13 cellular contexts compared by ENCODE assay signal in the genomic region with DNA sequence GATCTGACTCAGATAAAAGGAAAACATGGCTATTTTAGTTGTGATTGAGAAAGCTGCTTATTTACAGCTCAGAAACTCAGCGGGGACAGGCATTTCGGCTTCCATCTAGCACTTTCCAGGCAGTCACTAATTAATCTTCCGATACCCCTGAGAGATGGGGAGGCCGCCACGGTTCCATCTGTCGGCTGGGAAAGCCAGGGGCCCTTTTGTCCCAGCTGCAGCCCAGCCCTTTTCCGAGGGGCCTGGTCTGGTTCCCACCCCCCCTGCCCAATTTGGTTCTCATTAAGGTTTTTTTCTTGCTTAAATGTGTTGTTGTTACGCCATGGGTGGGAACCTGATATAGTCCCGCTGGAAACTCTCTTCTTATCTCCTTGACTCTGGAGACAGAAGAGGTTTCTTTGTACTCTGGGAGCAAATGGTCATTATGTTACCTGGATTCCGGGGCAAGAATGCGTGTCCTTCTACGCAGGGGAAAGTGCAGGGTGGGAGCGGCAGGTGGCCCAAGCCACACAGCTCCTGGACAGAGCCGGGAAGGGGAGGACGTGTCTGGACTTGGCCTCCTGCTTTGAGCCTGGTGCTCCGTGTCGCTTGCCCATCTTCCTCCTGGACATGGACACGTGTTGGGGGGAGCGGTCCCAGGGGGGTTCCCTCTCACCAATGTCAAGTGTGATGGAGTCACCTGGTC. TPM values are rescaled to one million over a fixed set of nuclear protein-coding genes. Genes with fewer than 3 reads are reported as not detected.
DNase-seq lines count a peak whose midpoint lies in the region; ATAC-seq and TF ChIP-seq lines count a peak whose summit lies in the region.
"Had no signal": no experiment of that assay in that cellular context is flagged by ENCODE, and none has a peak within 500 bp of the region (broad histone marks: within the 10 kb centered on the region; RNA-seq: fewer than 3 reads in every experiment).

No MANE protein-coding gene starts in this region.

- no peaks in the 10 kb centered on the region for H3K9me3 Mint-ChIP-seq in MCF 10A (ENCODE audit: unreplicated experiment)
- no peaks in the 10 kb centered on the region for H3K9me3 Mint-ChIP-seq in mesothelial cell of epicardium
- H3K9me3 Mint-ChIP-seq in naive thymus-derived CD4-positive, alpha-beta T cell: no peaks in the 10 kb centered on the region
- H3K9me3 Mint-ChIP-seq in activated CD8-positive, alpha-beta T cell treated with anti-CD3 and anti-CD28 coated beads, Interleukin-2, amount 10 ng/mL, durations not matched to agents 7 days and 5 days (ENCODE audit: insufficient read depth): no peaks in the 10 kb centered on the region
- H3K9me3 Mint-ChIP-seq: activated B cell treated with CpG ODN at 0.5 μM for 24 hours; activated T-cell treated with anti-CD3 and anti-CD28 coated beads, Interleukin-2, amount 50 U/mL, for 24 hours had no signal

- intact Hi-C loops in MCF 10A (cut with micrococcal nuclease): no loop called here
- intact Hi-C loops in mammary epithelial cell (cut with micrococcal nuclease): no loop called here
- intact Hi-C loops in tibial artery (cut with DNase I; ENCODE audit: low total_unique reads): no loop called here
- intact Hi-C loops in naive thymus-derived CD4-positive, alpha-beta T cell (cut with micrococcal nuclease): no loop called here

- H3K27ac Mint-ChIP-seq in MCF 10A (ENCODE audit: low read depth, unreplicated experiment) (peak overlapping the region; percentile 23), T-helper 17 cell (peak overlapping the region; percentile 24), mesothelial cell of epicardium (peak overlapping the region; percentile 79)
- peak overlapping the region in 3 of 9 donors; percentile 19 to 59 (median 53) for H3K27ac Mint-ChIP-seq in naive thymus-derived CD4-positive, alpha-beta T cell
- no peak overlapping the region for H3K27ac Mint-ChIP-seq in activated CD8-positive, alpha-beta T cell treated with anti-CD3 and anti-CD28 coated beads, Interleukin-2, amount 10 ng/mL, durations not matched to agents 7 days and 5 days
- H3K27ac Mint-ChIP-seq: activated B cell treated with CpG ODN at 0.5 μM for 24 hours; activated T-cell treated with anti-CD3 and anti-CD28 coated beads, Interleukin-2, amount 50 U/mL, for 24 hours had no signal

- H3K36me3 ChIP-seq in mammary epithelial cell (ENCODE audit: insufficient read depth, low read length) (no peaks in the 10 kb centered on the region), tibial artery (no peaks in the 10 kb centered on the region)
- no peaks in the 10 kb centered on the region for H3K36me3 ChIP-seq in naive thymus-derived CD4-positive, alpha-beta T cell (ENCODE audit: control insufficient read depth in 2 of 3, insufficient read depth in 3 of 3, low read length in 3 of 3)
- H3K36me3 ChIP-seq: heart right ventricle had no signal

- POLR2A ChIA-PET in MCF 10A (lab: Yijun Ruan, JAX): interaction anchor here (0.5 to 1.5 kb wide), 2 partner anchors 47 to 156 kb away, joined by 3 to 4 read pairs; no protein-coding TSS in a partner anchor
- POLR2A ChIA-PET in naive thymus-derived CD4-positive, alpha-beta T cell (lab: Charles Lee): interaction anchor here (0.8 to 0.9 kb wide), 2 partner anchors 9 to 47 kb away, joined by 3 read pairs; no protein-coding TSS in a partner anchor
- POLR2A ChIA-PET in activated CD8-positive, alpha-beta T cell treated with anti-CD3 and anti-CD28 coated beads, Interleukin-2, amount 10 ng/mL, durations not matched to agents 7 days and 5 days (lab: Charles Lee): no interaction called here

- H3K4me3 Mint-ChIP-seq in MCF 10A (ENCODE audit: unreplicated experiment) (no peak overlapping the region), T-helper 17 cell (no peak overlapping the region), mesothelial cell of epicardium (no peak overlapping the region)
- H3K4me3 Mint-ChIP-seq in naive thymus-derived CD4-positive, alpha-beta T cell: no peak overlapping the region
- H3K4me3 Mint-ChIP-seq in activated CD8-positive, alpha-beta T cell treated with anti-CD3 and anti-CD28 coated beads, Interleukin-2, amount 10 ng/mL, durations not matched to agents 7 days and 5 days: no peak overlapping the region
- H3K4me3 Mint-ChIP-seq: activated B cell treated with CpG ODN at 0.5 μM for 24 hours; activated T-cell treated with anti-CD3 and anti-CD28 coated beads, Interleukin-2, amount 50 U/mL, for 24 hours had no signal

- TF ChIP-seq CTCF in MCF 10A (IDR thresholded peaks at IDR 0.05; ENCODE audit: unreplicated experiment): no peak
- no peak for TF ChIP-seq CTCF in mammary epithelial cell (conservative IDR thresholded peaks at IDR 0.05 in 1 of 2, IDR thresholded peaks at IDR 0.05 in 1 of 2; ENCODE audit: extremely low read depth in 1 of 2, insufficient read depth in 1 of 2, low read depth in 1 of 2, low read length in 2 of 2)
- no peak for TF ChIP-seq CTCF in mesothelial cell of epicardium (IDR thresholded peaks at IDR 0.05; ENCODE audit: unreplicated experiment)
- no peak for TF ChIP-seq CTCF in tibial artery (IDR thresholded peaks at IDR 0.05)

- H3K36me3 Mint-ChIP-seq in MCF 10A (ENCODE audit: insufficient read depth, unreplicated experiment): peaks cover 11% of the 10 kb centered on the region
- H3K36me3 Mint-ChIP-seq in T-helper 17 cell (ENCODE audit: low read depth): no peaks in the 10 kb centered on the region
- H3K36me3 Mint-ChIP-seq in mesothelial cell of epicardium: no peaks in the 10 kb centered on the region
- peaks cover 0 to 5% (median 0%) of the 10 kb centered on the region in 5 donors for H3K36me3 Mint-ChIP-seq in naive thymus-derived CD4-positive, alpha-beta T cell
- H3K36me3 Mint-ChIP-seq in activated CD8-positive, alpha-beta T cell treated with anti-CD3 and anti-CD28 coated beads, Interleukin-2, amount 10 ng/mL, durations not matched to agents 7 days and 5 days (ENCODE audit: low read depth): peaks cover 3% of the 10 kb centered on the region

- ATAC-seq in T-helper 17 cell (no peak), GM21529 (IDR thresholded peaks at IDR 0.05; ENCODE audit: unreplicated experiment) (no peak)
- no peak for ATAC-seq in naive thymus-derived CD4-positive, alpha-beta T cell
- no peak for ATAC-seq in activated CD8-positive, alpha-beta T cell treated with anti-CD3 and anti-CD28 coated beads, Interleukin-2, amount 10 ng/mL, durations not matched to agents 7 days and 5 days
- ATAC-seq: heart right ventricle had no signal

- H3K4me1 Mint-ChIP-seq in MCF 10A (ENCODE audit: insufficient read depth, unreplicated experiment) (peaks cover 19% of the 10 kb centered on the region), T-helper 17 cell (peaks cover 34% of the 10 kb centered on the region), mesothelial cell of epicardium (peaks cover 61% of the 10 kb centered on the region)
- H3K4me1 Mint-ChIP-seq in naive thymus-derived CD4-positive, alpha-beta T cell: peaks cover 14 to 48% (median 34%) of the 10 kb centered on the region in 7 donors
- H3K4me1 Mint-ChIP-seq in activated CD8-positive, alpha-beta T cell treated with anti-CD3 and anti-CD28 coated beads, Interleukin-2, amount 10 ng/mL, durations not matched to agents 7 days and 5 days (ENCODE audit: low read depth): peaks cover 56% of the 10 kb centered on the region

- H2AFZ ChIP-seq in mammary epithelial cell (ENCODE audit: low read depth, low read length): no peak overlapping the region

- H3K27me3 ChIP-seq in mammary epithelial cell (ENCODE audit: insufficient read depth, low read length) (no peaks in the 10 kb centered on the region), tibial artery (no peaks in the 10 kb centered on the region)
- H3K27me3 ChIP-seq in naive thymus-derived CD4-positive, alpha-beta T cell (ENCODE audit: control insufficient read depth in 2 of 2, insufficient read depth in 2 of 2, low read length in 2 of 2): no peaks in the 10 kb centered on the region
- H3K27me3 ChIP-seq: heart right ventricle had no signal

- no peak overlapping the region for H3K9ac ChIP-seq in mammary epithelial cell (ENCODE audit: insufficient read depth, low read length)

- H3K9me3 ChIP-seq in mammary epithelial cell (replicated peaks; ENCODE audit: insufficient read depth, low read length): no peaks in the 10 kb centered on the region
- no peaks in the 10 kb centered on the region for H3K9me3 ChIP-seq in T-helper 17 cell (ENCODE audit: control insufficient read depth, low read length, poor library complexity, severe bottlenecking)
- no peaks in the 10 kb centered on the region for H3K9me3 ChIP-seq in tibial artery
- H3K9me3 ChIP-seq in naive thymus-derived CD4-positive, alpha-beta T cell (ENCODE audit: control insufficient read depth in 2 of 3, low read length in 3 of 3): no peaks in the 10 kb centered on the region
- H3K9me3 ChIP-seq: heart right ventricle had no signal

- BruUV-seq in MCF 10A (replicated peaks; lab: Mats Ljungman, UMichigan) (no TSS peak), mammary epithelial cell (replicated peaks; lab: Mats Ljungman, UMichigan) (no TSS peak)

- H3K27me3 Mint-ChIP-seq in MCF 10A (ENCODE audit: insufficient read depth, unreplicated experiment) (no peaks in the 10 kb centered on the region), T-helper 17 cell (no peaks in the 10 kb centered on the region), mesothelial cell of epicardium (ENCODE audit: low read depth) (no peaks in the 10 kb centered on the region)
- H3K27me3 Mint-ChIP-seq in naive thymus-derived CD4-positive, alpha-beta T cell: no peaks in the 10 kb centered on the region
- H3K27me3 Mint-ChIP-seq in activated CD8-positive, alpha-beta T cell treated with anti-CD3 and anti-CD28 coated beads, Interleukin-2, amount 10 ng/mL, durations not matched to agents 7 days and 5 days (ENCODE audit: low read depth): no peaks in the 10 kb centered on the region
- H3K27me3 Mint-ChIP-seq: activated B cell treated with CpG ODN at 0.5 μM for 24 hours; activated T-cell treated with anti-CD3 and anti-CD28 coated beads, Interleukin-2, amount 50 U/mL, for 24 hours had no signal

- peaks cover 13% of the 10 kb centered on the region for H3K4me1 ChIP-seq in mammary epithelial cell (ENCODE audit: insufficient read depth, low read length)
- H3K4me1 ChIP-seq in tibial artery: peaks cover 0 to 66% (median 31%) of the 10 kb centered on the region in 4 donors
- H3K4me1 ChIP-seq in naive thymus-derived CD4-positive, alpha-beta T cell (ENCODE audit: control insufficient read depth in 2 of 2, insufficient read depth in 2 of 2, low read length in 2 of 2): peaks cover 9 to 35% of the 10 kb centered on the region in 2 donors

- H3K27ac ChIP-seq in mammary epithelial cell (ENCODE audit: insufficient read depth, low read depth, low read length) (no peak overlapping the region), tibial artery (peak overlapping the region; percentile 1 to 60)
- H3K27ac ChIP-seq in naive thymus-derived CD4-positive, alpha-beta T cell (ENCODE audit: low read depth, low read length): no peak overlapping the region

- H3K79me2 ChIP-seq in mammary epithelial cell (ENCODE audit: insufficient read depth, low read length): peaks cover 48% of the 10 kb centered on the region

- in situ Hi-C loops in mammary epithelial cell (cut with MboI; ENCODE audit: low sequenced_read_pairs in 2 of 2): no loop called here

- H4K20me1 ChIP-seq in mammary epithelial cell (ENCODE audit: insufficient read depth, low read length): no peaks in the 10 kb centered on the region

- dilution Hi-C loops in mammary epithelial cell (cut with HindIII; ENCODE audit: low sequenced_read_pairs): no loop called here

- 81% methylated on average over 9 of the region's 19 CpGs for WGBS in mammary epithelial cell (ENCODE audit: low coverage, missing lambda C conversion rate)

- CTCF ChIA-PET in MCF 10A (lab: Yijun Ruan, JAX) (interaction anchor here (0.6 to 4.0 kb wide), 2 partner anchors 44 to 48 kb away, joined by 6 to 18 read pairs; no protein-coding TSS in a partner anchor), mammary epithelial cell (lab: Charles Lee; ENCODE audit: low non-redundant PET) (no interaction called here)
- CTCF ChIA-PET in naive thymus-derived CD4-positive, alpha-beta T cell (lab: Charles Lee): no interaction called here
- CTCF ChIA-PET in activated CD8-positive, alpha-beta T cell treated with anti-CD3 and anti-CD28 coated beads, Interleukin-2, amount 10 ng/mL, durations not matched to agents 7 days and 5 days (lab: Charles Lee): interaction anchor here (1.1 to 1.2 kb wide), 2 partner anchors 49 to 54 kb away, joined by 4 read pairs; no protein-coding TSS in a partner anchor

- DNase-seq in MCF 10A (ENCODE audit: unreplicated experiment) (no peak), mammary epithelial cell (no peak), T-helper 17 cell (no peak), mesothelial cell of epicardium (ENCODE audit: low spot score in 2 of 2, unreplicated experiment in 2 of 2) (no peak), tibial artery (no peak)
- no peak for DNase-seq in naive thymus-derived CD4-positive, alpha-beta T cell
- DNase-seq in activated CD8-positive, alpha-beta T cell treated with anti-CD3 and anti-CD28 coated beads, Interleukin-2, amount 10 ng/mL, durations not matched to agents 7 days and 5 days: no peak
- DNase-seq: activated B cell treated with CpG ODN at 0.5 μM for 24 hours; activated T-cell treated with anti-CD3 and anti-CD28 coated beads, Interleukin-2, amount 50 U/mL, for 24 hours; GDM1; heart right ventricle; NCI-H69 had no signal

- no peak overlapping the region for H3K4me2 ChIP-seq in mammary epithelial cell (ENCODE audit: insufficient read depth, low read depth, low read length)

- H3K4me3 ChIP-seq in mammary epithelial cell (replicated peaks in 1 of 3; ENCODE audit: insufficient read depth in 1 of 3, low read depth in 2 of 3, low read length in 3 of 3) (no peak overlapping the region), tibial artery (no peak overlapping the region)
- no peak overlapping the region for H3K4me3 ChIP-seq in naive thymus-derived CD4-positive, alpha-beta T cell (ENCODE audit: low read length)
- H3K4me3 ChIP-seq: heart right ventricle had no signal

RNA-seq across cellular contexts. Expression of a gene that starts 50.9 kb away (rescaled TPM):
- 44.4 and 52.9 TPM in 2 replicates for total RNA-seq in MCF 10A (2022)
- total RNA-seq in mammary epithelial cell: 10 to 100 TPM; 19.3 to 24.3 TPM
- 5.2 TPM for polyA plus RNA-seq in mammary epithelial cell
- 8.5 TPM for polyA minus RNA-seq in mammary epithelial cell
- total RNA-seq in T-helper 17 cell: 10 to 100 TPM; 39.1 to 40.9 TPM
- 193 to 218 TPM (median 208 TPM) in 3 replicates for total RNA-seq in mesothelial cell of epicardium
- total RNA-seq in naive thymus-derived CD4-positive, alpha-beta T cell: 10 to 100 TPM in 4 of 5 experiments, 1 to 10 TPM in 1; 8.7 to 69.2 (median 33.3) TPM
- polyA plus RNA-seq in naive thymus-derived CD4-positive, alpha-beta T cell: under 1 TPM; 0.18 to 0.37 TPM
- total RNA-seq in activated CD8-positive, alpha-beta T cell treated with anti-CD3 and anti-CD28 coated beads, Interleukin-2, amount 10 ng/mL, durations not matched to agents 7 days and 5 days: 10 to 100 TPM; 48.9 to 51.4 TPM

Comparison
In these comparisons a context has a peak if more than half of its experiments do, and no peak if none do; other contexts are left out.
1. CTCF ChIA-PET loops: an anchor here in MCF 10A (0.6 to 4.0 kb wide) and activated CD8-positive, alpha-beta T cell treated with anti-CD3 and anti-CD28 coated beads, Interleukin-2, amount 10 ng/mL, durations not matched to agents 7 days and 5 days (1.1 to 1.2 kb wide); none called in mammary epithelial cell and naive thymus-derived CD4-positive, alpha-beta T cell.
2. H3K27ac ChIP-seq: peak in tibial artery (2 of 2); none in mammary epithelial cell (single experiment) and naive thymus-derived CD4-positive, alpha-beta T cell (single experiment).